25 cellular contexts compared by ENCODE assay signal in genomic region chr17:43588664-43589435, GRCh38. TPM values are rescaled to one million over a fixed set of nuclear protein-coding genes. Genes with fewer than 3 reads are reported as not detected.
"Had no signal": no experiment of that assay in that cellular context is flagged by ENCODE, and none has a peak within 500 bp of the region (broad histone marks: within the 10 kb centered on the region; RNA-seq: fewer than 3 reads in every experiment).

No MANE protein-coding gene starts in this region.

- H3K9me3 ChIP-seq: breast epithelium, gastrocnemius medialis, mucosa of descending colon, tibial nerve, vagina had no signal

- H3K27me3 ChIP-seq: breast epithelium, gastrocnemius medialis, tibial nerve, vagina had no signal

- H3K4me3 Mint-ChIP-seq: activated B cell treated with CpG ODN at 0.5 μM for 24 hours; activated CD8-positive, alpha-beta T cell treated with anti-CD3 and anti-CD28 coated beads for 36 hours; activated T-cell treated with anti-CD3 and anti-CD28 coated beads, Interleukin-2, amount 50 U/mL, for 72 hours; dendritic cell treated with granulocyte-macrophage colony-stimulating factor and Interleukin-4, amounts not matched to agents 40 ng/mL and 50 ng/mL, for 4 days; memory B cell; naive thymus-derived CD4-positive, alpha-beta T cell; T-helper 2 cell treated with Interferon-gamma antibody and Interleukin-4, amounts not matched to agents 5 μg/mL and 100 μg/mL, for 36 hours had no signal

- H3K36me3 Mint-ChIP-seq: naive thymus-derived CD4-positive, alpha-beta T cell had no signal

- H3K27me3 Mint-ChIP-seq: activated B cell treated with CpG ODN at 0.5 μM for 24 hours, memory B cell had no signal

- ATAC-seq: activated CD8-positive, alpha-beta T cell treated with anti-CD3 and anti-CD28 coated beads for 36 hours; activated T-cell treated with anti-CD3 and anti-CD28 coated beads, Interleukin-2, amount 50 U/mL, for 72 hours; left lobe of liver; mucosa of descending colon; naive thymus-derived CD4-positive, alpha-beta T cell had no signal

- H3K27ac Mint-ChIP-seq: activated B cell treated with CpG ODN at 0.5 μM for 24 hours; activated CD8-positive, alpha-beta T cell treated with anti-CD3 and anti-CD28 coated beads for 36 hours; activated T-cell treated with anti-CD3 and anti-CD28 coated beads, Interleukin-2, amount 50 U/mL, for 72 hours; dendritic cell treated with granulocyte-macrophage colony-stimulating factor and Interleukin-4, amounts not matched to agents 40 ng/mL and 50 ng/mL, for 4 days; memory B cell; T-helper 2 cell treated with Interferon-gamma antibody and Interleukin-4, amounts not matched to agents 5 μg/mL and 100 μg/mL, for 36 hours had no signal

- H3K4me1 Mint-ChIP-seq: naive thymus-derived CD4-positive, alpha-beta T cell had no signal

- H3K27ac ChIP-seq: vagina had no signal

- H3K4me3 ChIP-seq: breast epithelium, gastrocnemius medialis, mucosa of descending colon, skin epidermis, tibial nerve, vagina had no signal

- H3K9me3 Mint-ChIP-seq: activated CD8-positive, alpha-beta T cell treated with anti-CD3 and anti-CD28 coated beads for 36 hours; activated T-cell treated with anti-CD3 and anti-CD28 coated beads, Interleukin-2, amount 50 U/mL, for 72 hours; dendritic cell treated with granulocyte-macrophage colony-stimulating factor and Interleukin-4, amounts not matched to agents 40 ng/mL and 50 ng/mL, for 4 days; T-helper 2 cell treated with Interferon-gamma antibody and Interleukin-4, amounts not matched to agents 5 μg/mL and 100 μg/mL, for 36 hours had no signal

- DNase-seq: activated B cell treated with CpG ODN at 0.5 μM for 24 hours; activated CD4-positive, alpha-beta T cell treated with anti-CD3 and anti-CD28 coated beads for 48 hours; activated CD8-positive, alpha-beta memory T cell treated with anti-CD3 and anti-CD28 coated beads, Interleukin-2, amount 50 U/mL, for 4 hours; activated CD8-positive, alpha-beta T cell treated with anti-CD3 and anti-CD28 coated beads for 36 hours; activated gamma-delta T cell treated with Interleukin-2 at 50 U/mL for 16 hours; activated T-cell treated with anti-CD3 and anti-CD28 coated beads, Interleukin-2, amount 50 U/mL, for 72 hours; aorta; effector memory CD4-positive, alpha-beta T cell; islet precursor cell; mucosa of descending colon; naive thymus-derived CD4-positive, alpha-beta T cell; posterior cingulate gyrus; retina; stimulated activated CD4-positive, alpha-beta T cell treated with anti-CD3 and anti-CD28 coated beads, Interleukin-4, amount 100 ng/mL, for 24 hours; stimulated activated naive CD4-positive, alpha-beta T cell; substantia nigra had no signal

- H3K36me3 ChIP-seq: breast epithelium, gastrocnemius medialis, tibial nerve, vagina had no signal

RNA-seq across cellular contexts. Expression of gene ETV4, which starts 42.7 kb away (rescaled TPM):
- total RNA-seq: activated B cell treated with CpG ODN at 0.5 μM for 24 hours had no signal
- polyA plus RNA-seq: naive thymus-derived CD4-positive, alpha-beta T cell had no signal
